16 cellular contexts compared by ENCODE assay signal in the genomic region with DNA sequence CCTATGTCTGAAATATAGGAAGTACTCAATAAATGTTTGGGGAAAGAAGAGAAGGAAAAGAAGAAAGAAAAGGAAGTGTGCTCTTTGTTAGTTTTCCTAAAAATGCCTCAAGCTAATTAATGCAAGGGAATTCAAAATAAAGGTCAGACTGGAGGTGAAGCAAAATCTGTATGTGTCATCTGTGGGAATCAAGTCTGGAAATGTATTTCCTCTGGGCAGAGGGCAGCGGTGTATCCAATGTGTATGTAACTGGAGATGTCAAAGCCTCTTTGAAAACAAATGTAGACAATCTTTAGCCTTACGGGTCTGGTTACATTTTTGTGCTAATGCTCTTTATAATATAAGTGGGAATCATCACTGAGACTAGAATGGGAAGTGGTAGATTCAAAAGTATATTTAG.
"Had no signal": no experiment of that assay in that cellular context is flagged by ENCODE, and none has a peak within 500 bp of the region (broad histone marks: within the 10 kb centered on the region; RNA-seq: fewer than 3 reads in every experiment).

No MANE protein-coding gene starts in this region.

- H3K4me3 ChIP-seq: body of pancreas, lung, prostate gland, skin epidermis, tibial artery had no signal

- H3K27ac ChIP-seq: body of pancreas, prostate gland, skin epidermis, tibial artery had no signal

- H3K36me3 ChIP-seq: prostate gland, tibial artery had no signal

- DNase-seq: activated CD4-positive, alpha-beta T cell treated with anti-CD3 and anti-CD28 coated beads for 36 hours; activated CD4-positive, alpha-beta T cell treated with anti-CD3 and anti-CD28 coated beads, Interleukin-2, amount 50 U/mL, for 48 hours; amygdala; body of pancreas; central memory CD4-positive, alpha-beta T cell; endodermal cell; hypothalamus; islet precursor cell; right cardiac atrium; stimulated activated naive CD8-positive, alpha-beta T cell treated with anti-CD3 and anti-CD28 coated beads, Interleukin-15, Interleukin-2, amounts not matched to agents 100 U/mL and 50 U/mL, for 24 hours; substantia nigra; tibial artery had no signal

- H3K9me3 ChIP-seq: body of pancreas, prostate gland, tibial artery had no signal

- H3K4me1 ChIP-seq: body of pancreas, prostate gland, tibial artery had no signal

- ATAC-seq: activated CD4-positive, alpha-beta T cell treated with anti-CD3 and anti-CD28 coated beads for 36 hours; body of pancreas; natural killer cell treated with Interleukin-12 subunit alpha and Interleukin-12 subunit beta and Interleukin-15 and Interleukin-18, amount 100 ng/mL, for 72 hours; right cardiac atrium; stimulated activated naive CD8-positive, alpha-beta T cell treated with anti-CD3 and anti-CD28 coated beads, Interleukin-15, Interleukin-2, amounts not matched to agents 100 U/mL and 50 U/mL, for 24 hours had no signal

- H3K27me3 ChIP-seq: body of pancreas, tibial artery had no signal
